8 cellular contexts compared by ENCODE assay signal in genomic region chr22:23893446-23893956, GRCh38. TPM values are rescaled to one million over a fixed set of nuclear protein-coding genes. Genes with fewer than 3 reads are reported as not detected.
DNase-seq lines count a peak whose midpoint lies in the region; ATAC-seq, FAIRE-seq and TF ChIP-seq lines count a peak whose summit lies in the region.

No MANE protein-coding gene starts in this region.

- TF ChIP-seq CTCF in fibroblast of villous mesenchyme (IDR thresholded peaks at IDR 0.05; ENCODE audit: insufficient read depth, low read depth, low read length) (no peak), sigmoid colon (IDR thresholded peaks at IDR 0.05) (no peak)

- H3K27ac Mint-ChIP-seq in T-cell = peak overlapping the region; percentile 95 to 97

- ATAC-seq in T-cell (replicated peaks in 1 of 4) = no peak
- no peak for ATAC-seq in GM18505 (IDR thresholded peaks at IDR 0.05; ENCODE audit: unreplicated experiment)

- no peak for TF ChIP-seq EP300 in sigmoid colon (IDR thresholded peaks at IDR 0.05)

- peak overlapping the region; percentile 91 to 92 (median 92) for H3K4me3 Mint-ChIP-seq in T-cell

- peaks cover 12% of the 10 kb centered on the region for H3K36me3 Mint-ChIP-seq in T-cell

- H3K9me3 ChIP-seq in sigmoid colon = no peaks in the 10 kb centered on the region

- WGBS in sigmoid colon, 2 donors = 7 to 17% methylated on average over 10 of the region's 10 CpGs

- no peaks in the 10 kb centered on the region for H3K27me3 Mint-ChIP-seq in T-cell

- H3K27me3 ChIP-seq in sigmoid colon = no peaks in the 10 kb centered on the region

- H3K36me3 ChIP-seq in sigmoid colon = peaks cover 0 to 19% (median 4%) of the 10 kb centered on the region in 4 donors

- FAIRE-seq in GM19239 (lab: Jason Lieb, UNC) (peak; percentile 42), RCC 7860 (lab: Jason Lieb, UNC) (no peak)

- peaks cover 0 to 29% (median 16%) of the 10 kb centered on the region in 4 donors for H3K4me1 ChIP-seq in sigmoid colon

- POLR2A ChIA-PET in T-cell (lab: Charles Lee) = interaction anchor here (1.1 to 1.9 kb wide), 2 partner anchors 20 to 36 kb away, joined by 3 to 12 read pairs; partner anchors contain the start of gene SLC2A11 (in 1 of the 2)

- H3K4me3 ChIP-seq in fibroblast of villous mesenchyme (ENCODE audit: low read depth, low read length) (peak overlapping the region; percentile 75), sigmoid colon (peak overlapping the region; percentile 62 to 76 (median 72))

- TF ChIP-seq POLR2A in sigmoid colon (IDR thresholded peaks at IDR 0.05) (no peak), GM18505 (IDR thresholded peaks at IDR 0.05; ENCODE audit: borderline replicate concordance, extremely low read depth, insufficient read depth, insufficient read length) (no peak)

- H3K4me1 Mint-ChIP-seq in T-cell = peaks cover 20 to 33% (median 25%) of the 10 kb centered on the region in 3 donors

- intact Hi-C loops in sigmoid colon (cut with DNase I) = loop anchor here (5.0 kb wide), 1 partner anchor 36 kb away; the partner anchor contains the start of gene SLC2A11

- DNase-seq in GM19239 (ENCODE audit: insufficient read length, low spot score) (no peak), T-cell (no peak), fibroblast of villous mesenchyme (ENCODE audit: low read depth) (no peak), sigmoid colon (peak; percentile 46), iPS-NIHi7 (ENCODE audit: extremely low spot score) (no peak), DMS79 (lab: John Stamatoyannopoulos, UW) (no peak), RCC 7860 (ENCODE audit: low spot score) (no peak)

- H3K9me3 Mint-ChIP-seq in T-cell = no peaks in the 10 kb centered on the region

- H3K27ac ChIP-seq in sigmoid colon = peak overlapping the region; percentile 91 to 98 (median 94)

- CTCF ChIA-PET in T-cell (lab: Charles Lee) = interaction anchor here in 1 of 2 donors (1.1 to 2.1 kb wide), 3 partner anchors 20 to 117 kb away, joined by 3 to 15 read pairs (median 14); partner anchors contain the start of gene SLC2A11

RNA-seq across cellular contexts. Expression of gene MIF, which starts 0.7 kb away (rescaled TPM):
- 100 to 1,000 TPM; 182 to 334 (median 289) TPM for total RNA-seq in T-cell
- 133 and 161 TPM in 2 replicates for total RNA-seq in fibroblast of villous mesenchyme
- total RNA-seq in sigmoid colon = 100 to 1,000 TPM; 159 to 296 (median 216) TPM
- 100 to 1,000 TPM; 333 to 684 (median 353) TPM for polyA plus RNA-seq in sigmoid colon

RNA-seq across cellular contexts. Expression of gene SLC2A11, which starts 35.8 kb away (rescaled TPM):
- total RNA-seq in T-cell = 10 to 100 TPM; 16.2 to 24.2 (median 18.6) TPM
- total RNA-seq in fibroblast of villous mesenchyme = 12.2 and 15.1 TPM in 2 replicates
- 10 to 100 TPM; 13.8 to 23.5 (median 16.4) TPM for total RNA-seq in sigmoid colon
- 10 to 100 TPM in 1 of 3 donors, 1 to 10 TPM in 2; 4.8 to 12.5 (median 5.5) TPM for polyA plus RNA-seq in sigmoid colon

RNA-seq across cellular contexts. Expression of gene DERL3, which starts 54.7 kb away (rescaled TPM):
- total RNA-seq in T-cell = 1 to 10 TPM; 1.2 to 3.9 (median 2.8) TPM
- 0.32 and 0.86 TPM in 2 replicates for total RNA-seq in fibroblast of villous mesenchyme
- total RNA-seq in sigmoid colon = under 1 TPM in 2 of 4 donors, not detected in 2; 0.28 to 0.36 TPM
- polyA plus RNA-seq in sigmoid colon = 10 to 100 TPM in 1 of 3 donors, 1 to 10 TPM in 2; 1.8 to 18.3 (median 5.1) TPM
